12 cellular contexts compared by ENCODE assay signal in genomic region chr6:144661101-144661806, GRCh38.
DNase-seq lines count a peak whose midpoint lies in the region; ATAC-seq and TF ChIP-seq lines count a peak whose summit lies in the region.
"Had no signal": no experiment of that assay in that cellular context is flagged by ENCODE, and none has a peak within 500 bp of the region (broad histone marks: within the 10 kb centered on the region; RNA-seq: fewer than 3 reads in every experiment).

No MANE protein-coding gene starts in this region.

- no peaks in the 10 kb centered on the region for H3K9me3 ChIP-seq in neural progenitor cell (ENCODE audit: low read depth)

- peaks cover 27% of the 10 kb centered on the region for H3F3A ChIP-seq in neural progenitor cell (ENCODE audit: low read depth)

- H3K27ac ChIP-seq in neural progenitor cell: no peak overlapping the region

- no peak overlapping the region for H3K27ac Mint-ChIP-seq in neural progenitor cell
- H3K27ac Mint-ChIP-seq in activated T-cell treated with anti-CD3 and anti-CD28 coated beads, Interleukin-2, amount 50 U/mL, for 24 hours: no peak overlapping the region
- H3K27ac Mint-ChIP-seq: activated CD4-positive, alpha-beta memory T cell treated with anti-CD3 and anti-CD28 coated beads for 36 hours had no signal

- H2AFZ ChIP-seq in neural progenitor cell (replicated peaks): no peak overlapping the region

- H4K20me1 ChIP-seq in neural progenitor cell (ENCODE audit: low read depth): no peaks in the 10 kb centered on the region

- H3K36me3 Mint-ChIP-seq in neural progenitor cell: no peaks in the 10 kb centered on the region
- no peaks in the 10 kb centered on the region for H3K36me3 Mint-ChIP-seq in activated T-cell treated with anti-CD3 and anti-CD28 coated beads, Interleukin-2, amount 50 U/mL, for 24 hours (ENCODE audit: low read depth)
- H3K36me3 Mint-ChIP-seq: activated CD4-positive, alpha-beta memory T cell treated with anti-CD3 and anti-CD28 coated beads for 36 hours had no signal

- TF ChIP-seq CTCF in fibroblast of mammary gland (conservative IDR thresholded peaks at IDR 0.05; ENCODE audit: control insufficient read depth, insufficient read depth, low read depth, low read length) (no peak), neural progenitor cell (IDR thresholded peaks at IDR 0.05) (no peak)

- peaks cover 45% of the 10 kb centered on the region for H3K4me1 Mint-ChIP-seq in neural progenitor cell
- peaks cover 74% of the 10 kb centered on the region for H3K4me1 Mint-ChIP-seq in activated T-cell treated with anti-CD3 and anti-CD28 coated beads, Interleukin-2, amount 50 U/mL, for 24 hours (ENCODE audit: low read depth)

- H3K27me3 ChIP-seq in neural progenitor cell: no peaks in the 10 kb centered on the region

- H3K4me1 ChIP-seq in neural progenitor cell: peaks cover 48% of the 10 kb centered on the region

- no peaks in the 10 kb centered on the region for H3K36me3 ChIP-seq in neural progenitor cell

- no peak overlapping the region for H3K4me3 Mint-ChIP-seq in neural progenitor cell
- no peak overlapping the region for H3K4me3 Mint-ChIP-seq in activated T-cell treated with anti-CD3 and anti-CD28 coated beads, Interleukin-2, amount 50 U/mL, for 24 hours
- H3K4me3 Mint-ChIP-seq: activated CD4-positive, alpha-beta memory T cell treated with anti-CD3 and anti-CD28 coated beads for 36 hours had no signal

- intact Hi-C loops in left ventricle myocardium superior (cut with micrococcal nuclease): no loop called here
- intact Hi-C loops in posterior vena cava (cut with DNase I): no loop called here

- no peak for ATAC-seq in left ventricle myocardium superior

- no peaks in the 10 kb centered on the region for H3K9me3 Mint-ChIP-seq in neural progenitor cell
- H3K9me3 Mint-ChIP-seq in activated T-cell treated with anti-CD3 and anti-CD28 coated beads, Interleukin-2, amount 50 U/mL, for 24 hours: no peaks in the 10 kb centered on the region
- H3K9me3 Mint-ChIP-seq: activated CD4-positive, alpha-beta memory T cell treated with anti-CD3 and anti-CD28 coated beads for 36 hours had no signal

- no peak overlapping the region for H3K4me3 ChIP-seq in fibroblast of mammary gland (ENCODE audit: control insufficient read depth, low read depth, low read length)
- H3K4me3 ChIP-seq in neural progenitor cell: no peak overlapping the region
- H3K4me3 ChIP-seq: lung had no signal

- peak; percentile 14 for DNase-seq in ELR (ENCODE audit: low read depth)
- DNase-seq in NCI-H526 treated with DMSO at 0.1 percent for 48 hours (lab: John Stamatoyannopoulos, UW): peak; percentile 45
- DNase-seq in fibroblast of mammary gland (ENCODE audit: low read depth): peak; percentile 12
- peak; percentile 39 for DNase-seq in neural progenitor cell (ENCODE audit: low spot score)
- no peak for DNase-seq in left ventricle myocardium superior
- no peak for DNase-seq in activated T-cell treated with anti-CD3 and anti-CD28 coated beads, Interleukin-2, amount 50 U/mL, for 24 hours
- no peak for DNase-seq in posterior vena cava (ENCODE audit: low spot score)
- DNase-seq in stimulated activated CD4-positive, alpha-beta T cell treated with anti-CD3 and anti-CD28 coated beads, Interleukin-4, amount 100 ng/mL, for 1 hour: no peak
- DNase-seq: activated CD4-positive, alpha-beta memory T cell treated with anti-CD3 and anti-CD28 coated beads for 36 hours; NCI-H510A treated with DMSO at 0.1 percent for 48 hours; stimulated activated CD4-positive, alpha-beta T cell treated with anti-CD3 and anti-CD28 coated beads, Interleukin-2, amount 100 ng/mL, for 48 hours had no signal

- peak overlapping the region; percentile 49 for H3K4me2 ChIP-seq in neural progenitor cell

- H3K27me3 Mint-ChIP-seq in neural progenitor cell (ENCODE audit: insufficient read depth, low read depth): no peaks in the 10 kb centered on the region
- H3K27me3 Mint-ChIP-seq in activated T-cell treated with anti-CD3 and anti-CD28 coated beads, Interleukin-2, amount 50 U/mL, for 24 hours: no peaks in the 10 kb centered on the region
- H3K27me3 Mint-ChIP-seq: activated CD4-positive, alpha-beta memory T cell treated with anti-CD3 and anti-CD28 coated beads for 36 hours had no signal

- peaks cover 4% of the 10 kb centered on the region for H3K79me2 ChIP-seq in neural progenitor cell (ENCODE audit: low read depth)

- no peak overlapping the region for H3K9ac ChIP-seq in neural progenitor cell

Comparison
In these comparisons a context has a peak if more than half of its experiments do, and no peak if none do; other contexts are left out.
1. DNase-seq: peak in ELR (single experiment), NCI-H526 treated with DMSO at 0.1 percent for 48 hours (single experiment), fibroblast of mammary gland (single experiment) and neural progenitor cell (single experiment); none in left ventricle myocardium superior (single experiment), activated T-cell treated with anti-CD3 and anti-CD28 coated beads, Interleukin-2, amount 50 U/mL, for 24 hours (single experiment), posterior vena cava (single experiment) and stimulated activated CD4-positive, alpha-beta T cell treated with anti-CD3 and anti-CD28 coated beads, Interleukin-4, amount 100 ng/mL, for 1 hour (single experiment).